In the genomic region with DNA sequence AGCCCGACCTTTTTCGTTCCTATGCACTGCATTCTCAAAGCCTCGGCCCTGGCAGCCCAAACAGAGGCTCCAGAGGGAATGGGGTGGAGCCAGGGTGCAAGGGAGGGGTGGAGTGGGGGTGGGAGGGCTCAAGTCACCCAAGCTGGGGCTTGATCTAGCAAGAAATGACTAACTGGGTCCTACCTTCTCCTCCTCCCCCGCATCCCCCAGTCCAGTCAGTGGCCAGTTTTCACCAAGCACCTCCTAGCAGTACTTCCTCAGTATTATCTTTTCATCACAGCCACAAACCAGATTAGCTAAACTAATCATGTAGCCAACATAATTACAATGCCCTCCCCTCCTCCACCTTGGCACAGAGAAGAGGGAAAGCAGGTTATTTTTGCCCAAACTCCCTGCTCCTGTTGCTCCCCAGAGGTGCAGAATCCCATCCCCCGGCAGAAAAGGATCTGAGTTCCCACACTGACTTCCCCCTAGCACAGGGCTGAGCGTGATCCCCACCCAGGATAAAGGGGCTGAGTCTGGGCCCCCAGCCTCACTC, we compare ENCODE assay signal across 6 cellular contexts. TPM values are rescaled to one million over a fixed set of nuclear protein-coding genes. Genes with fewer than 3 reads are reported as not detected.
DNase-seq lines count a peak whose midpoint lies in the region; ATAC-seq, FAIRE-seq and TF ChIP-seq lines count a peak whose summit lies in the region.

No MANE protein-coding gene starts in this region.

- intact Hi-C loops in left colon (cut with DNase I, micrococcal nuclease), result no loop called here

- no peak for FAIRE-seq in D721Med (lab: Jason Lieb, UNC)

- DNase-seq in D721Med (ENCODE audit: insufficient read length, low spot score) (peak; percentile 55), SW480 (ENCODE audit: low spot score) (peak; percentile 79), left colon (peak; percentile 45)
- DNase-seq in activated CD4-positive, alpha-beta T cell treated with anti-CD3 and anti-CD28 coated beads for 48 hours, result no peak
- no peak for DNase-seq in stimulated activated CD8-positive, alpha-beta memory T cell treated with anti-CD3 and anti-CD28 coated beads, Interleukin-4, amount 100 ng/mL, for 48 hours

- no peak for TF ChIP-seq CTCF in D721Med (IDR thresholded peaks at IDR 0.05; ENCODE audit: insufficient read depth, missing control alignments)

- ATAC-seq in left colon (no peak), GM21717 (IDR thresholded peaks at IDR 0.05; ENCODE audit: unreplicated experiment) (no peak)

RNA-seq across cellular contexts. Expression of a gene that starts 2.2 kb away (rescaled TPM):
- 100 to 1,000 TPM; 343 to 345 TPM for total RNA-seq in left colon

RNA-seq across cellular contexts. Expression of a gene that starts 27.5 kb away (rescaled TPM):
- total RNA-seq in left colon, result 10 to 100 TPM; 10.7 to 15.3 TPM

RNA-seq across cellular contexts. Expression of a gene that starts 28.5 kb away (rescaled TPM):
- total RNA-seq in left colon, result 10 to 100 TPM in 1 of 2 donors, 1 to 10 TPM in 1; 4.2 to 10.8 TPM

RNA-seq across cellular contexts. Expression of a gene that starts 49.8 kb away (rescaled TPM):
- under 1 TPM; 0.42 to 0.73 TPM for total RNA-seq in left colon

RNA-seq across cellular contexts. Expression of a gene that starts 51.8 kb away (rescaled TPM):
- 10 to 100 TPM; 16.0 to 18.8 TPM for total RNA-seq in left colon

Comparison
In these comparisons a context has a peak if more than half of its experiments do, and no peak if none do; other contexts are left out.
1. DNase-seq: peak in D721Med (single experiment), SW480 (single experiment) and left colon (2 of 2); none in activated CD4-positive, alpha-beta T cell treated with anti-CD3 and anti-CD28 coated beads for 48 hours (single experiment) and stimulated activated CD8-positive, alpha-beta memory T cell treated with anti-CD3 and anti-CD28 coated beads, Interleukin-4, amount 100 ng/mL, for 48 hours (single experiment).